In the genomic region with DNA sequence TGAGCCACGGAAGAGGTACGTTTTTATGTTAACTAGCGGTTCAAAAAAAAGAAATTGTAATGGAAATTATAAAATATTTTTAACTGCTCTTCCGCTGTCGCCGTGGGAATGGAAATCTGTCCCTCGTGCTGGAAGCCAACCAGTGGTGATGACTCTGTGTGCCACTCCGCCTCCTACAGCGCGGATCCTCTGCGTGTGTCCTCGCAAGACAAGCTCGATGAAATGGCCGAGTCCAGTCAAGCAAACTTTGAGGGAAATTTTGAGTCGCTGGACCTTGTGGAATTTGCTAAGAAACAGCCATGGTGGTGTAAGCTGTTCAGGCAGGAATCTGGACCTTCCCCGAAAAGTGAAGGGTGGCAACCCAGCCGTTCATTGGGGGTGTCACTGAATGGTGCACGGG, we compare ENCODE assay signal across 26 cellular contexts. TPM values are rescaled to one million over a fixed set of nuclear protein-coding genes. Genes with fewer than 3 reads are reported as not detected.
"Had no signal": no experiment of that assay in that cellular context is flagged by ENCODE, and none has a peak within 500 bp of the region (broad histone marks: within the 10 kb centered on the region; RNA-seq: fewer than 3 reads in every experiment).

No MANE protein-coding gene starts in this region.

- H3K4me3 ChIP-seq: MG63, SJCRH30 had no signal

- DNase-seq: activated CD4-positive, alpha-beta memory T cell treated with anti-CD3 and anti-CD28 coated beads for 36 hours; activated CD4-positive, alpha-beta T cell treated with anti-CD3 and anti-CD28 coated beads, Interleukin-2, amount 10 ng/mL, durations not matched to agents 7 days and 5 days; activated CD4-positive, CD25-positive, alpha-beta regulatory T cell; activated CD8-positive, alpha-beta memory T cell treated with anti-CD3 and anti-CD28 coated beads for 24 hours; activated gamma-delta T cell treated with Interleukin-2 at 50 U/mL for 16 hours; activated naive CD4-positive, alpha-beta T cell treated with anti-CD3 and anti-CD28 coated beads, Interleukin-2, amount 10 ng/mL, durations not matched to agents 7 days and 5 days; activated naive CD8-positive, alpha-beta T cell treated with anti-CD3 and anti-CD28 coated beads for 36 hours; activated T-cell treated with anti-CD3 and anti-CD28 coated beads, Interleukin-2, amount 50 U/mL, for 4 hours; caudate nucleus; MG63; MV-4-11; NCI-H1092 treated with DMSO at 0.1 percent for 48 hours; NCI-H1417 treated with DMSO at 0.1 percent for 48 hours; NCI-H1694; NCI-H2029 treated with DMSO at 0.1 percent for 48 hours; NCI-H345; NCI-H510A; NCI-H526 treated with DMSO at 0.1 percent for 48 hours; NCI-H82; Right ventricle myocardium superior; RPMI8226; SJCRH30; SK-N-SH; T-helper 1 cell had no signal

- ATAC-seq: activated T-cell treated with anti-CD3 and anti-CD28 coated beads, Interleukin-2, amount 50 U/mL, for 4 hours; Panc1 had no signal

- H3K27ac ChIP-seq: SJCRH30, VCaP had no signal

RNA-seq across cellular contexts. Expression of gene APOBEC3H, which starts 58.4 kb away (rescaled TPM):
- total RNA-seq: Right ventricle myocardium superior, SJCRH30 had no signal
